ENCODE assay signal across 8 cellular contexts in genomic region chr10:92839191-92840085, GRCh38. TPM values are rescaled to one million over a fixed set of nuclear protein-coding genes. Genes with fewer than 3 reads are reported as not detected.
DNase-seq lines count a peak whose midpoint lies in the region; ATAC-seq, FAIRE-seq and TF ChIP-seq lines count a peak whose summit lies in the region.

No MANE protein-coding gene starts in this region.

- TF ChIP-seq EP300 in A549 (IDR thresholded peaks at IDR 0.05): no peak
- no peak for TF ChIP-seq EP300 in stomach (IDR thresholded peaks at IDR 0.05)

- intact Hi-C loops in stomach (cut with DNase I; ENCODE audit: low total_unique reads): loop anchor here (10.0 kb wide), 1 partner anchor 45 kb away; no protein-coding TSS in a partner anchor

- ATAC-seq in A549: peak in 1 of 2 experiments; percentile 59; a peak in 3 of 6 replicates
- no peak for ATAC-seq in GM21825 (IDR thresholded peaks at IDR 0.05; ENCODE audit: unreplicated experiment)

- in situ Hi-C loops in SK-MEL-5 (cut with HindIII; ENCODE audit: low pct_unique_long_range_greater_than_20kb, low sequenced_read_pairs): no loop called here

- H3K36me3 Mint-ChIP-seq in astrocyte (ENCODE audit: low read depth, unreplicated experiment): no peaks in the 10 kb centered on the region

- no peak overlapping the region for H2AFZ ChIP-seq in astrocyte (ENCODE audit: low read depth, low read length)

- H3K4me2 ChIP-seq in A549: peak overlapping the region; percentile 4; the same call in 1 of the 3 replicates
- peak overlapping the region; percentile 29 for H3K4me2 ChIP-seq in astrocyte (ENCODE audit: low read length)

- WGBS in A549 (ENCODE audit: missing lambda C conversion rate): 65% methylated on average over 10 of the region's 10 CpGs
- WGBS in stomach, 5 donors: 35 to 39% (median 37%) methylated on average over 10 of the region's 10 CpGs

- FAIRE-seq in A549 (lab: Jason Lieb, UNC) (no peak), astrocyte (lab: Jason Lieb, UNC) (no peak)

- 0 out of 5 replicates have a peak, but pooled peaks of 1 of the 2 experiments have one; percentile 21 for TF ChIP-seq RAD21 in A549 (conservative IDR thresholded peaks at IDR 0.05 in 1 of 2, IDR thresholded peaks at IDR 0.05 in 1 of 2)

- H3K4me1 ChIP-seq in A549 (peaks cover 26% of the 10 kb centered on the region), astrocyte (ENCODE audit: insufficient read depth, low read length) (peaks cover 12% of the 10 kb centered on the region), stomach (peaks cover 0 to 20% (median 0%) of the 10 kb centered on the region in 4 donors)

- no peaks in the 10 kb centered on the region for H4K20me1 ChIP-seq in astrocyte (ENCODE audit: insufficient read depth, low read length)

- H3K27me3 ChIP-seq in astrocyte (ENCODE audit: insufficient read depth, low read length): no peaks in the 10 kb centered on the region
- H3K27me3 ChIP-seq in stomach: no peaks in the 10 kb centered on the region

- H3K9me3 ChIP-seq in A549 (no peaks in the 10 kb centered on the region), astrocyte (ENCODE audit: insufficient read depth, low read depth, low read length) (no peaks in the 10 kb centered on the region), stomach (no peaks in the 10 kb centered on the region)

- H3K36me3 ChIP-seq in astrocyte (ENCODE audit: insufficient read depth, low read length) (no peaks in the 10 kb centered on the region), stomach (no peaks in the 10 kb centered on the region)

- TF ChIP-seq CTCF in A549 (IDR thresholded peaks at IDR 0.05) (peak; percentile 34), astrocyte (IDR thresholded peaks at IDR 0.05; ENCODE audit: insufficient read depth, low read depth, low read length) (peak; percentile 5), stomach (IDR thresholded peaks at IDR 0.05) (peak in 1 of 7 experiments; percentile 18)

- H3K79me2 ChIP-seq in astrocyte (ENCODE audit: insufficient read depth, low read length): no peaks in the 10 kb centered on the region

- H3K4me3 ChIP-seq in A549 (no peak overlapping the region), astrocyte (ENCODE audit: insufficient read depth, low read depth, low read length) (no peak overlapping the region), stomach (no peak overlapping the region)

- H3K4me3 Mint-ChIP-seq in astrocyte (ENCODE audit: unreplicated experiment): no peak overlapping the region

- H3K4me1 Mint-ChIP-seq in astrocyte (ENCODE audit: low read depth, unreplicated experiment): no peaks in the 10 kb centered on the region

- H3K9ac ChIP-seq in astrocyte (ENCODE audit: low read length): no peak overlapping the region

- TF ChIP-seq POLR2A in A549 (IDR thresholded peaks at IDR 0.05; ENCODE audit: low read length): no peak
- no peak for TF ChIP-seq POLR2A in stomach (IDR thresholded peaks at IDR 0.05)

- DNase-seq in A549 (ENCODE audit: low read depth in 1 of 2, low spot score in 1 of 2) (peak; percentile 47 to 61), GM19238 (ENCODE audit: insufficient read length, low spot score) (peak; percentile 18), SK-MEL-5 (ENCODE audit: low read depth, low spot score) (peak; percentile 68), astrocyte (ENCODE audit: low read depth) (peak; percentile 64), left kidney (ENCODE audit: low read depth, low spot score) (peak; percentile 52), stomach (peak; percentile 58), NCI-H1105 (lab: John Stamatoyannopoulos, UW) (no peak)

- H3K27ac ChIP-seq in A549 (peak overlapping the region in 1 of 2 experiments; percentile 48; a peak in 3 of 6 replicates), astrocyte (ENCODE audit: low read depth, low read length) (no peak overlapping the region), stomach (peak overlapping the region in 1 of 5 donors; percentile 26)

- no peak overlapping the region for H3K27ac Mint-ChIP-seq in astrocyte (ENCODE audit: unreplicated experiment)

- POLR2A ChIA-PET in A549 (lab: Yijun Ruan, JAX): interaction anchor here (0.8 to 1.2 kb wide), 2 partner anchors 8 to 9 kb away, joined by 4 read pairs; partner anchors contain the start of gene EXOC6

- no peaks in the 10 kb centered on the region for H3K9me3 Mint-ChIP-seq in astrocyte (ENCODE audit: unreplicated experiment)

- H3K27me3 Mint-ChIP-seq in astrocyte (ENCODE audit: low read depth, unreplicated experiment): no peaks in the 10 kb centered on the region

- CTCF ChIA-PET in A549 (lab: Yijun Ruan, JAX): interaction anchor here (0.8 to 3.5 kb wide), 7 partner anchors 7 to 517 kb away, joined by 3 to 17 read pairs (median 3); partner anchors contain the start of gene EXOC6

TF ChIP-seq in A549, 52 proteins besides CTCF, POLR2A, EP300 and RAD21:
- TF ChIP-seq GATA3 (IDR thresholded peaks at IDR 0.05; ENCODE audit: borderline replicate concordance) (no peak), MAFK (IDR thresholded peaks at IDR 0.05; ENCODE audit: partially characterized antibody) (no peak), NR3C1 (IDR thresholded peaks at IDR 0.05) (no peak), CBX8 (IDR thresholded peaks at IDR 0.05) (no peak), MYC (IDR thresholded peaks at IDR 0.05; ENCODE audit: borderline replicate concordance, low read length) (no peak), POLR2AphosphoS2 (conservative IDR thresholded peaks at IDR 0.05; ENCODE audit: low read length) (no peak), RFX5 (IDR thresholded peaks at IDR 0.05) (no peak), ZC3H11A (IDR thresholded peaks at IDR 0.05) (no peak)
- TF ChIP-seq, protein P1, sequence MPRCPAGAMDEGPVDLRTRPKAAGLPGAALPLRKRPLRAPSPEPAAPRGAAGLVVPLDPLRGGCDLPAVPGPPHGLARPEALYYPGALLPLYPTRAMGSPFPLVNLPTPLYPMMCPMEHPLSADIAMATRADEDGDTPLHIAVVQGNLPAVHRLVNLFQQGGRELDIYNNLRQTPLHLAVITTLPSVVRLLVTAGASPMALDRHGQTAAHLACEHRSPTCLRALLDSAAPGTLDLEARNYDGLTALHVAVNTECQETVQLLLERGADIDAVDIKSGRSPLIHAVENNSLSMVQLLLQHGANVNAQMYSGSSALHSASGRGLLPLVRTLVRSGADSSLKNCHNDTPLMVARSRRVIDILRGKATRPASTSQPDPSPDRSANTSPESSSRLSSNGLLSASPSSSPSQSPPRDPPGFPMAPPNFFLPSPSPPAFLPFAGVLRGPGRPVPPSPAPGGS (IDR thresholded peaks at IDR 0.05): no peak

RNA-seq across cellular contexts. Expression of gene EXOC6, which starts 8.9 kb away (rescaled TPM):
- polyA plus RNA-seq in A549 (2011; rRNA removed) (48.5 and 50.4 TPM in 2 replicates), A549 (2017; fragmentation: RNase III; extraction: RNeasy Plus Mini Kit Qiagen cat#74134 plus additional on column Dnase treatment) (16.8 to 20.2 TPM (median 17.3 TPM) in 3 replicates), stomach (1 to 10 TPM; 3.3 to 4.9 (median 4.2) TPM)
- polyA plus RNA-seq in A549 (2012; cell fraction: cytosol; rRNA removed): 4.4 TPM in 2 replicates
- 3.2 and 4.0 TPM in 2 replicates for polyA plus RNA-seq in A549 (2012; cell fraction: nucleus; rRNA removed)
- 50.9 and 65.8 TPM in 2 replicates for polyA minus RNA-seq in A549 (2011; rRNA and poly(A)+ RNA removed)
- total RNA-seq in SK-MEL-5 (2014; rRNA removed; shearing (Covaris generic)): 7.2 and 15.0 TPM in 2 replicates
- polyA plus RNA-seq in SK-MEL-5 (2015; cell fraction: cytosol; rRNA removed): 3.0 and 4.8 TPM in 2 replicates
- 4.6 and 6.9 TPM in 2 replicates for polyA plus RNA-seq in SK-MEL-5 (2015; cell fraction: nucleus; rRNA removed)
- total RNA-seq in astrocyte (3.4 and 4.9 TPM in 2 replicates), stomach (10 to 100 TPM in 2 of 5 donors, 1 to 10 TPM in 3; 1.7 to 21.3 (median 8.9) TPM)
